Comparison of ENCODE assay signal across 9 cellular contexts in the genomic region with DNA sequence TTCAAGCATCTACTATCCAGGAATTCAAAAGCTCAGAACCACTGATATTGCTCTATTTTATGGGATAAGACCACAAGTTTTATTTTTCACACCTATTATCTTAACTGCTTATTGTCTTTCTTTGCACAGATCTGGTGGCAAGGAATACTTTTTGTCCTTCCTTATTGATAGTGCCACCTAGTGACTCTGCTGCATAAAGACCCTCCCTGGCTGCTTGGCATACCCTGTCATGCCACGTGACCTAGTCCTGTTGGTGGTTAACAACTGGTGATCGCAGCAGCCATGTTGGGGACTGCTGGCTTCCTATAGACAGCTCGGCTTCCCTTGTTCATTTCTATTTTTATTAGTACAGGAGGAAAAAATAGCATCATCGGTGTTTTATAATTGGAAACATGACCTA.
DNase-seq lines count a peak whose midpoint lies in the region; ATAC-seq and TF ChIP-seq lines count a peak whose summit lies in the region.
"Had no signal": no experiment of that assay in that cellular context is flagged by ENCODE, and none has a peak within 500 bp of the region (broad histone marks: within the 10 kb centered on the region; RNA-seq: fewer than 3 reads in every experiment).

No MANE protein-coding gene starts in this region.

- peak overlapping the region; percentile 26; the same call in 1 of the 2 replicates for H2AFZ ChIP-seq in OCI-LY7 (ENCODE audit: low read length)

- H3K27ac ChIP-seq in HL-60 (replicated peaks), result no peak overlapping the region
- H3K27ac ChIP-seq in OCI-LY7 (ENCODE audit: low read depth, low read length, poor library complexity, severe bottlenecking), result no peak overlapping the region
- H3K27ac ChIP-seq in left ventricle myocardium inferior (replicated peaks), result no peak overlapping the region

- no peaks in the 10 kb centered on the region for H3K79me2 ChIP-seq in OCI-LY7 (ENCODE audit: insufficient read depth, low read depth, low read length)

- no peaks in the 10 kb centered on the region for H3K36me3 ChIP-seq in OCI-LY7 (ENCODE audit: insufficient read depth, low read length)
- H3K36me3 ChIP-seq in left ventricle myocardium inferior, result no peaks in the 10 kb centered on the region

- H3K9me3 ChIP-seq in OCI-LY7 (ENCODE audit: low read length) (no peaks in the 10 kb centered on the region), left ventricle myocardium inferior (replicated peaks) (no peaks in the 10 kb centered on the region)

- no peaks in the 10 kb centered on the region for H3K27me3 ChIP-seq in HL-60 (ENCODE audit: insufficient read depth, poor library complexity, severe bottlenecking)
- no peaks in the 10 kb centered on the region for H3K27me3 ChIP-seq in left ventricle myocardium inferior (ENCODE audit: low read depth)

- H3K4me1 ChIP-seq in OCI-LY7 (ENCODE audit: insufficient read depth, low read length, poor library complexity, severe bottlenecking), result no peaks in the 10 kb centered on the region
- peaks cover 9% of the 10 kb centered on the region for H3K4me1 ChIP-seq in left ventricle myocardium inferior

- no TSS peak for BruUV-seq in OCI-LY7 (replicated peaks; lab: Mats Ljungman, UMichigan)

- ATAC-seq in GM18867 (IDR thresholded peaks at IDR 0.05; ENCODE audit: unreplicated experiment) (no peak), GM21825 (IDR thresholded peaks at IDR 0.05; ENCODE audit: unreplicated experiment) (no peak)
- ATAC-seq: activated T-helper 17 cell treated with anti-CD3 and anti-CD28 coated beads, Interleukin-2, amount 50 U/mL, for 72 hours had no signal

- DNase-seq in D341Med (ENCODE audit: low spot score), result peak; percentile 77
- peak; percentile 7 to 56 for DNase-seq in HL-60 (ENCODE audit: low read depth in 1 of 2, low spot score in 1 of 2)
- DNase-seq in OCI-LY7 (ENCODE audit: low spot score), result peak; percentile 49
- no peak for DNase-seq in left ventricle myocardium inferior
- no peak for DNase-seq in activated T-cell treated with anti-CD3 and anti-CD28 coated beads, Interleukin-2, amount 50 U/mL, for 1 hour
- no peak for DNase-seq in NK-92 (lab: John Stamatoyannopoulos, UW; ENCODE audit: unreplicated experiment)

- CTCF ChIA-PET in OCI-LY7 (lab: Charles Lee; ENCODE audit: unreplicated experiment), result no interaction called here

- intact Hi-C loops in OCI-LY7 (cut with micrococcal nuclease; ENCODE audit: unreplicated experiment), result no loop called here
- intact Hi-C loops in left ventricle myocardium inferior (cut with micrococcal nuclease), result no loop called here

- POLR2A ChIA-PET in OCI-LY7 (lab: Charles Lee), result interaction anchor here (0.8 to 1.9 kb wide), 2 partner anchors 12 to 56 kb away, joined by 3 to 4 read pairs; no protein-coding TSS in a partner anchor

- no peaks in the 10 kb centered on the region for H4K20me1 ChIP-seq in OCI-LY7 (ENCODE audit: insufficient read depth, low read length)

- no peak overlapping the region for H3K4me2 ChIP-seq in OCI-LY7 (ENCODE audit: low read length)

- no peaks in the 10 kb centered on the region for H3K9me2 ChIP-seq in OCI-LY7 (ENCODE audit: insufficient read depth, low read length)

- H3K4me3 ChIP-seq in HL-60 (replicated peaks; ENCODE audit: insufficient read depth, low read length) (no peak overlapping the region), OCI-LY7 (ENCODE audit: low read depth, low read length, poor library complexity, severe bottlenecking) (no peak overlapping the region), left ventricle myocardium inferior (no peak overlapping the region)

- TF ChIP-seq CTCF in HL-60 (IDR thresholded peaks at IDR 0.05; ENCODE audit: insufficient read depth, low read length), result no peak
- TF ChIP-seq CTCF in OCI-LY7 (conservative IDR thresholded peaks at IDR 0.05; ENCODE audit: low read length), result peak; percentile 73
- peak; percentile 34 for TF ChIP-seq CTCF in left ventricle myocardium inferior (IDR thresholded peaks at IDR 0.05; ENCODE audit: borderline replicate concordance)

Comparison
In these comparisons a context has a peak if more than half of its experiments do, and no peak if none do; other contexts are left out.
1. DNase-seq: peak in D341Med (single experiment), HL-60 (2 of 2) and OCI-LY7 (single experiment); none in left ventricle myocardium inferior (single experiment), activated T-cell treated with anti-CD3 and anti-CD28 coated beads, Interleukin-2, amount 50 U/mL, for 1 hour (single experiment) and NK-92 (single experiment).